Comparison of ENCODE assay signal across 33 cellular contexts in genomic region chr3:64930891-64931290, GRCh38.
"Had no signal": no experiment of that assay in that cellular context is flagged by ENCODE, and none has a peak within 500 bp of the region (broad histone marks: within the 10 kb centered on the region; RNA-seq: fewer than 3 reads in every experiment).

No MANE protein-coding gene starts in this region.

- H3K27ac ChIP-seq: adrenal gland, body of pancreas, brain microvascular endothelial cell, breast epithelium, VCaP had no signal

- H3K27me3 ChIP-seq: adrenal gland, body of pancreas, brain microvascular endothelial cell, breast epithelium had no signal

- ATAC-seq: activated CD8-positive, alpha-beta T cell treated with anti-CD3 and anti-CD28 coated beads for 36 hours; activated naive CD4-positive, alpha-beta T cell treated with anti-CD3 and anti-CD28 coated beads, Interleukin-2, amount 50 U/mL, for 72 hours; activated T-cell treated with anti-CD3 and anti-CD28 coated beads, Interleukin-2, amount 50 U/mL, for 4 hours; activated T-cell treated with anti-CD3 and anti-CD28 coated beads, Interleukin-2, amount 50 U/mL, for 72 hours; activated T-helper 17 cell treated with anti-CD3 and anti-CD28 coated beads, Interleukin-2, amount 50 U/mL, for 72 hours; body of pancreas had no signal

- H3K9me3 ChIP-seq: body of pancreas had no signal

- H3K36me3 ChIP-seq: adrenal gland, brain microvascular endothelial cell, breast epithelium had no signal

- DNase-seq: activated B cell treated with CpG ODN at 0.5 μM for 24 hours; activated CD4-positive, alpha-beta memory T cell treated with anti-CD3 and anti-CD28 coated beads for 36 hours; activated CD4-positive, alpha-beta T cell treated with anti-CD3 and anti-CD28 coated beads for 4 hours; activated CD4-positive, alpha-beta T cell treated with anti-CD3 and anti-CD28 coated beads, Interleukin-2, amount 10 ng/mL, durations not matched to agents 24 days and 14 days; activated CD4-positive, alpha-beta T cell treated with anti-CD3 and anti-CD28 coated beads, Interleukin-2, amount 50 U/mL, for 1 hour; activated CD4-positive, alpha-beta T cell treated with anti-CD3 and anti-CD28 coated beads, Interleukin-2, amount 50 U/mL, for 4 hours; activated CD4-positive, CD25-positive, alpha-beta regulatory T cell treated with anti-CD3 and anti-CD28 coated beads, Interleukin-2, amount 50 U/mL, for 72 hours; activated CD8-positive, alpha-beta memory T cell treated with anti-CD3 and anti-CD28 coated beads, Interleukin-2, amount 50 U/mL, for 4 hours; activated CD8-positive, alpha-beta T cell treated with anti-CD3 and anti-CD28 coated beads for 36 hours; activated effector memory CD4-positive, alpha-beta T cell treated with anti-CD3 and anti-CD28 coated beads, Interleukin-2, amount 50 U/mL, for 16 hours; activated gamma-delta T cell treated with Interleukin-2 at 50 U/mL for 16 hours; activated naive CD4-positive, alpha-beta T cell; activated naive CD4-positive, alpha-beta T cell treated with anti-CD3 and anti-CD28 coated beads for 36 hours; activated naive CD4-positive, alpha-beta T cell treated with anti-CD3 and anti-CD28 coated beads, Interleukin-2, amount 50 U/mL, for 16 hours; activated naive CD8-positive, alpha-beta T cell treated with anti-CD3 and anti-CD28 coated beads for 36 hours; activated T-cell treated with anti-CD3 and anti-CD28 coated beads for 4 hours; activated T-cell treated with anti-CD3 and anti-CD28 coated beads, Interleukin-2, amount 50 U/mL, for 1 hour; activated T-cell treated with anti-CD3 and anti-CD28 coated beads, Interleukin-2, amount 50 U/mL, for 4 hours; activated T-cell treated with anti-CD3 and anti-CD28 coated beads, Interleukin-2, amount 50 U/mL, for 72 hours; adrenal gland; amniotic stem cell; aorta; body of pancreas; brain microvascular endothelial cell; central memory CD4-positive, alpha-beta T cell; T-helper 2 cell; T-helper 9 cell had no signal

- FAIRE-seq: astrocyte, TTC549 had no signal

- H3K4me1 ChIP-seq: body of pancreas, breast epithelium had no signal

- H3K4me3 ChIP-seq: adrenal gland, body of pancreas, breast epithelium had no signal
